ENCODE assay signal across 2 cellular contexts in the genomic region with DNA sequence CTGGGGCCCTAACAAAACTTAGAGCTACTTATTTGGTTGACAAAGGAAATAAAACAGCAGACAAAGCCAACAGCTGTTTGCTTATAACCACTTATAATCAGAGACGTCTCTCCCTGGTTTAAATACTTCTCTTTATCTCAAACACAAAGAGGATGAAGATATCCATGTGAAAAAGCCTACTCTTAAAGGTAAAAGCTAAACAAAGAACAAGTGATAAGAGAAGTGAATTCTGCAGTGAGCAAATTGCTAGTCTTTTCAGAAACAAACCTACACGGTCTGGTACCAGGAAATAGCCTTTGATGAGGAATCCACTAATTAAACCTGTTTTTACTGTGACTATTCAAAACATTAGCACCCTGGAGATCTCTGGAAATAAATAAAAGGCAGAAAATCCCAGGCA.
TF ChIP-seq lines count a peak whose summit lies in the region.

No MANE protein-coding gene starts in this region.

TF ChIP-seq in A549, 52 proteins besides CTCF, POLR2A, EP300 and RAD21 (continued from another document):
- TF ChIP-seq REST (IDR thresholded peaks at IDR 0.05) = no peak
- TF ChIP-seq ZFP36 (IDR thresholded peaks at IDR 0.05; ENCODE audit: borderline replicate concordance, partially characterized antibody) = no peak
- TF ChIP-seq HMGXB4 (CRISPR knock-in tag; IDR thresholded peaks at IDR 0.05; ENCODE audit: borderline replicate concordance) = no peak
- no peak for TF ChIP-seq ELK1 (IDR thresholded peaks at IDR 0.05; ENCODE audit: low read depth, low read length)
- TF ChIP-seq NR3C1 (IDR thresholded peaks at IDR 0.05) = no peak
- TF ChIP-seq HDAC2 (IDR thresholded peaks at IDR 0.05) = no peak
- no peak for TF ChIP-seq CBX2 (IDR thresholded peaks at IDR 0.05; ENCODE audit: borderline replicate concordance, low read depth)
- no peak for TF ChIP-seq PHF8 (IDR thresholded peaks at IDR 0.05; ENCODE audit: borderline replicate concordance, low read depth)
- TF ChIP-seq MYC (IDR thresholded peaks at IDR 0.05; ENCODE audit: borderline replicate concordance, low read length) = no peak

TF ChIP-seq in WTC11, 78 proteins besides CTCF, POLR2A, EP300 and RAD21 (continued from another document):
- TF ChIP-seq JUN (CRISPR knock-in tag; IDR thresholded peaks at IDR 0.05) (no peak), HMGA2 (CRISPR knock-in tag; IDR thresholded peaks at IDR 0.05) (no peak), ZBTB43 (CRISPR knock-in tag; IDR thresholded peaks at IDR 0.05) (no peak), FOXP4 (CRISPR knock-in tag; IDR thresholded peaks at IDR 0.05) (no peak), MXD4 (CRISPR knock-in tag; IDR thresholded peaks at IDR 0.05; ENCODE audit: borderline replicate concordance) (no peak)
